ENCODE assay signal across 8 cellular contexts in genomic region chr7:131556912-131557457, GRCh38. TPM values are rescaled to one million over a fixed set of nuclear protein-coding genes. Genes with fewer than 3 reads are reported as not detected.
A peak's percentile ranks its signal among the peaks of the same experiment; 100 is the strongest.
DNase-seq lines count a peak whose midpoint lies in the region; ATAC-seq and TF ChIP-seq lines count a peak whose summit lies in the region.

No MANE protein-coding gene starts in this region.

- no peaks in the 10 kb centered on the region for H3K79me1 ChIP-seq in mesendoderm (ENCODE audit: low read length)

- H2BK5ac ChIP-seq in mesendoderm (ENCODE audit: low read length): peak overlapping the region; percentile 65

- no peaks in the 10 kb centered on the region for H3K9me3 ChIP-seq in aorta (ENCODE audit: control insufficient read depth, low read length)

- H3K4me3 ChIP-seq in GM06990 (replicated peaks; ENCODE audit: low read depth, low read length): peak overlapping the region; percentile 41
- peak overlapping the region; percentile 15 for H3K4me3 ChIP-seq in mesendoderm (ENCODE audit: low read length)
- H3K4me3 ChIP-seq in aorta (ENCODE audit: low read length in 2 of 2): peak overlapping the region; percentile 51 to 59

- peak overlapping the region; percentile 57 for H3K4me3 Mint-ChIP-seq in activated naive CD8-positive, alpha-beta T cell treated with anti-CD3 and anti-CD28 coated beads, Interleukin-2, amount 50 U/mL, for 24 hours

- peaks cover 9% of the 10 kb centered on the region for H3K27me3 ChIP-seq in GM06990 (replicated peaks; ENCODE audit: control insufficient read depth, insufficient read depth, low read length)
- no peaks in the 10 kb centered on the region for H3K27me3 ChIP-seq in mesendoderm (ENCODE audit: insufficient read depth, low read length, poor library complexity)
- no peaks in the 10 kb centered on the region for H3K27me3 ChIP-seq in aorta (ENCODE audit: control insufficient read depth in 1 of 2, insufficient read depth in 2 of 2, low read length in 1 of 2)

- H3K27me3 Mint-ChIP-seq in activated naive CD8-positive, alpha-beta T cell treated with anti-CD3 and anti-CD28 coated beads, Interleukin-2, amount 50 U/mL, for 24 hours: peaks cover 59% of the 10 kb centered on the region

- intact Hi-C loops in aorta (cut with DNase I): no loop called here

- TF ChIP-seq CTCF in GM06990 (IDR thresholded peaks at IDR 0.05; ENCODE audit: insufficient read depth, low read length, poor library complexity, severe bottlenecking): no peak

- no peaks in the 10 kb centered on the region for H3K36me3 Mint-ChIP-seq in activated naive CD8-positive, alpha-beta T cell treated with anti-CD3 and anti-CD28 coated beads, Interleukin-2, amount 50 U/mL, for 24 hours (ENCODE audit: low read depth)

- H3K36me3 ChIP-seq in GM06990 (ENCODE audit: control insufficient read depth, insufficient read depth, low read length): no peaks in the 10 kb centered on the region
- no peaks in the 10 kb centered on the region for H3K36me3 ChIP-seq in mesendoderm (ENCODE audit: control insufficient read depth, insufficient read depth, low read length)
- no peaks in the 10 kb centered on the region for H3K36me3 ChIP-seq in aorta (ENCODE audit: control insufficient read depth in 1 of 2, insufficient read depth in 2 of 2, low read length in 1 of 2)

- H3K4me1 Mint-ChIP-seq in activated naive CD8-positive, alpha-beta T cell treated with anti-CD3 and anti-CD28 coated beads, Interleukin-2, amount 50 U/mL, for 24 hours: peaks cover 7% of the 10 kb centered on the region

- no peak overlapping the region for H3K27ac Mint-ChIP-seq in activated naive CD8-positive, alpha-beta T cell treated with anti-CD3 and anti-CD28 coated beads, Interleukin-2, amount 50 U/mL, for 24 hours

- peak overlapping the region; percentile 93 for H3K4ac ChIP-seq in mesendoderm (ENCODE audit: low read depth, low read length)

- H4K8ac ChIP-seq in mesendoderm (ENCODE audit: low read depth, low read length): no peak overlapping the region

- H3K9ac ChIP-seq in mesendoderm (ENCODE audit: low read length): peak overlapping the region; percentile 70

- no peak overlapping the region for H4K5ac ChIP-seq in mesendoderm (ENCODE audit: low read length)

- peak overlapping the region; percentile 86 for H3K18ac ChIP-seq in mesendoderm (ENCODE audit: low read length)

- H3K4me2 ChIP-seq in mesendoderm (ENCODE audit: low read length): peak overlapping the region; percentile 84

- H3K56ac ChIP-seq in mesendoderm (ENCODE audit: low read length): peak overlapping the region; percentile 91

- WGBS in mesendoderm (ENCODE audit: extremely low coverage, insufficient coverage, low lambda C conversion rate): no CpG with 5 or more reads among the region's 23 CpGs
- 1 to 2% methylated on average over 22 to 23 of the region's 23 CpGs for WGBS in aorta, 2 donors

- no peak overlapping the region for H2AK5ac ChIP-seq in mesendoderm (ENCODE audit: low read length)

- H3K4me1 ChIP-seq in mesendoderm (ENCODE audit: control insufficient read depth, low read depth, low read length): peaks cover 16% of the 10 kb centered on the region
- no peaks in the 10 kb centered on the region for H3K4me1 ChIP-seq in aorta (ENCODE audit: control insufficient read depth in 1 of 2, insufficient read depth in 2 of 2, low read length in 2 of 2)

- ATAC-seq in HG03175 (IDR thresholded peaks at IDR 0.05; ENCODE audit: unreplicated experiment): peak; percentile 17
- ATAC-seq in activated naive CD8-positive, alpha-beta T cell treated with anti-CD3 and anti-CD28 coated beads, Interleukin-2, amount 50 U/mL, for 24 hours: no peak
- no peak for ATAC-seq in aorta (ENCODE audit: low FRiP score)
- no peak for ATAC-seq in GM18519 (IDR thresholded peaks at IDR 0.05; ENCODE audit: low FRiP score, unreplicated experiment)

- H2BK15ac ChIP-seq in mesendoderm (replicated peaks; ENCODE audit: low read depth): peak overlapping the region; percentile 10

- H3K9me3 Mint-ChIP-seq in activated naive CD8-positive, alpha-beta T cell treated with anti-CD3 and anti-CD28 coated beads, Interleukin-2, amount 50 U/mL, for 24 hours: no peaks in the 10 kb centered on the region

- DNase-seq in GM06990 (ENCODE audit: extremely low read depth, insufficient read length): no peak
- DNase-seq in activated naive CD8-positive, alpha-beta T cell treated with anti-CD3 and anti-CD28 coated beads, Interleukin-2, amount 50 U/mL, for 24 hours: peak; percentile 3
- DNase-seq in mesendoderm: peak; percentile 70
- DNase-seq in aorta: no peak
- no peak for DNase-seq in central memory CD4-positive, alpha-beta T cell
- DNase-seq in NOMO-1 treated with dmso at 0.1 percent for 144 hours (lab: John Stamatoyannopoulos, UW; ENCODE audit: unreplicated experiment): no peak

- peak overlapping the region; percentile 83 for H3K27ac ChIP-seq in mesendoderm (ENCODE audit: low read depth, low read length)
- no peak overlapping the region for H3K27ac ChIP-seq in aorta (ENCODE audit: low read depth in 1 of 2, low read length in 2 of 2)

- H3K23ac ChIP-seq in mesendoderm (ENCODE audit: low read length): no peak overlapping the region

- peak overlapping the region; percentile 80 for H2BK120ac ChIP-seq in mesendoderm (ENCODE audit: low read depth, low read length)

- H3K79me2 ChIP-seq in mesendoderm (ENCODE audit: control insufficient read depth, insufficient read depth, low read length): peaks cover 44% of the 10 kb centered on the region

RNA-seq across cellular contexts. Expression of gene PODXL, which starts 0.6 kb away (rescaled TPM):
- polyA plus RNA-seq in mesendoderm (2013, experiment 1 of 2): 242 TPM
- 262 TPM for polyA plus RNA-seq in mesendoderm (2013, experiment 2 of 2)
- 10 to 100 TPM; 27.3 to 55.5 TPM for total RNA-seq in aorta
- 1 to 10 TPM; 1.7 to 1.9 TPM for polyA plus RNA-seq in aorta

Comparison
In these comparisons a context has a peak if more than half of its experiments do, and no peak if none do; other contexts are left out.
1. DNase-seq: peak in activated naive CD8-positive, alpha-beta T cell treated with anti-CD3 and anti-CD28 coated beads, Interleukin-2, amount 50 U/mL, for 24 hours (single experiment) and mesendoderm (single experiment); none in GM06990 (single experiment), aorta (0 of 2), central memory CD4-positive, alpha-beta T cell (single experiment) and NOMO-1 treated with dmso at 0.1 percent for 144 hours (single experiment).
2. Peak in every context shown above with its lines, with median percentiles within 50 percentile points of each other: H3K4me3 ChIP-seq.